1 cellular context compared by ENCODE assay signal in genomic region chr2:168515502-168515901, GRCh38.
TF ChIP-seq lines count a peak whose summit lies in the region.

No MANE protein-coding gene starts in this region.

TF ChIP-seq in WTC11, 78 proteins besides CTCF, POLR2A, EP300 and RAD21 (continued from another document):
- TF ChIP-seq MLX (CRISPR knock-in tag; IDR thresholded peaks at IDR 0.05): no peak
- TF ChIP-seq JAZF1 (CRISPR knock-in tag; IDR thresholded peaks at IDR 0.05): no peak
- TF ChIP-seq NR1H2 (CRISPR knock-in tag; IDR thresholded peaks at IDR 0.05): no peak
- TF ChIP-seq USF2 (CRISPR knock-in tag; IDR thresholded peaks at IDR 0.05): no peak
TF ChIP-seq in WTC11: peak in this region for 0.
